In the genomic region with DNA sequence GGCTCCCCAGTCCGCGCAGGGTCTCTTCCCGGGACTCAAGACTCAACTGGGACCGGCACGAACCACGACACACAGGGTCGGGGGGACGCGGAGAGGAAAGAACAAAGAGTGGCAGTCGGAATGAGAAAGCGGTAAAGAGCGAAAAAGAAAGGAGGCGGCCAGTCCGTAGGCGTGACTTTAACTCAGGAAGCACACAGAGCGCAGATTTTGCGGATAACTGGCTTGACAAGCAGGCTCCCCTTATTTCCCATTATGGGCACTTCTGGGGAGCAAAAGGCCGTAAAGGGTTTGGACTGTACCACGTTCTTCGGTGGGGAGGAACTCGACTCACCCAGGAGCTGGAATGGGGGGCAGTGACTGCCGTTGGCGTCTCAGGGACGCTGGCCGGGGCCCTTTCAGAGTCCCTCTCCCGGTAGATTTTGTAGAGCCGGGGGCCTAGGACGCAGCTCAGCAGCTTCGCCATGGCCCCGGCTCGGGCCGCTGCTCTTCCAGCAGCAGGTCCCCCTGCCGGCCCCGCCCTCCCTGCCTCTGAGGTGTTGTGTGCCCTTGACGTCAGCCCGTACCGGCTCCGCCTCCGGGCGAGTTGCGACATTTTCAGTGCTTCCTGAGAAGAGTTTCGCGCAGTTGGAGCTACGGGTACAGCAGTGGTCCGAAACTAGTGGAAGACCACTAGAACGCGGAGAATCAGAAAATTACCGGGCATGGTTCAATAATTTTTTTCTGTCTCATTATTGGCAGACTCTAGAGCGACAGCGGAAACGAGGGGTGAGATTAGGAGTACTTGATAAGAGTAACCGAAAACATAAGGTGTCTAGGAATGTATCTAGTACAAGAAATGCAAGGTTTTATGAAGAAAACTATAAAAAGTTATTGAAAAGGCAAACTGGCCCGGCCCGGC, we compare ENCODE assay signal across 8 cellular contexts. TPM values are rescaled to one million over a fixed set of nuclear protein-coding genes. Genes with fewer than 3 reads are reported as not detected.
DNase-seq lines count a peak whose midpoint lies in the region; ATAC-seq and TF ChIP-seq lines count a peak whose summit lies in the region.

A gene (minus strand): TSS at position 506 of the 898 bp plus-strand sequence. CDS start 43 bp downstream, at position 463.

- no peak for TF ChIP-seq CTCF in GM13976 (IDR thresholded peaks at IDR 0.05; ENCODE audit: borderline replicate concordance, control extremely low read depth, extremely low read depth, insufficient read depth, missing control alignments)
- TF ChIP-seq CTCF in ascending aorta (IDR thresholded peaks at IDR 0.05) = no peak
- TF ChIP-seq CTCF in uterus (IDR thresholded peaks at IDR 0.05) = peak; percentile 6 to 24 (median 16)

- H3K27me3 ChIP-seq in ascending aorta (no peaks in the 10 kb centered on the region), right cardiac atrium (ENCODE audit: control insufficient read depth, insufficient read depth) (no peaks in the 10 kb centered on the region), uterus (no peaks in the 10 kb centered on the region)

- peak within 1 kb of the TSS; percentile 98 for H3K4me3 Mint-ChIP-seq in T-helper 2 cell treated with Interferon-gamma antibody and Interleukin-4, amounts not matched to agents 5 μg/mL and 100 μg/mL, for 36 hours

- H3K27ac ChIP-seq in ascending aorta = peak within 1 kb of the TSS; percentile 92 to 97
- H3K27ac ChIP-seq in right cardiac atrium (ENCODE audit: low read length) = peak within 1 kb of the TSS; percentile 98
- H3K27ac ChIP-seq in uterus = peak within 1 kb of the TSS; percentile 96 to 98

- peaks cover 19% of the 10 kb centered on the region for H3K36me3 Mint-ChIP-seq in T-helper 2 cell treated with Interferon-gamma antibody and Interleukin-4, amounts not matched to agents 5 μg/mL and 100 μg/mL, for 36 hours (ENCODE audit: low read depth)

- DNase-seq in GM13976 (ENCODE audit: low spot score) (peak; percentile 99), NCI-H1930 (lab: John Stamatoyannopoulos, UW) (peak; percentile 95), ascending aorta (ENCODE audit: low spot score in 2 of 2) (peak; percentile 97 to 100), right cardiac atrium (peak; percentile 99 to 100 (median 100)), pulmonary artery endothelial cell (ENCODE audit: low read depth, low spot score) (peak; percentile 96), uterus (peak; percentile 99)
- peak; percentile 95 for DNase-seq in T-helper 2 cell treated with Interferon-gamma antibody and Interleukin-4, amounts not matched to agents 5 μg/mL and 100 μg/mL, for 36 hours (ENCODE audit: low spot score)

- H3K4me1 Mint-ChIP-seq in T-helper 2 cell treated with Interferon-gamma antibody and Interleukin-4, amounts not matched to agents 5 μg/mL and 100 μg/mL, for 36 hours (ENCODE audit: low read depth) = peaks cover 16% of the 10 kb centered on the region

- ATAC-seq in HG02938 (IDR thresholded peaks at IDR 0.05; ENCODE audit: unreplicated experiment) (peak; percentile 62), right cardiac atrium (peak; percentile 98)

- in situ Hi-C loops in GM13976 (cut with MboI; ENCODE audit: low sequenced_read_pairs, unreplicated experiment) = no loop called here

- peak within 1 kb of the TSS; percentile 97 for H3K27ac Mint-ChIP-seq in T-helper 2 cell treated with Interferon-gamma antibody and Interleukin-4, amounts not matched to agents 5 μg/mL and 100 μg/mL, for 36 hours

- H3K4me3 ChIP-seq in ascending aorta (peak within 1 kb of the TSS; percentile 72 to 78), right cardiac atrium (ENCODE audit: low read length) (peak within 1 kb of the TSS; percentile 84), uterus (peak within 1 kb of the TSS; percentile 79 to 82)

- H3K9me3 ChIP-seq in ascending aorta (no peaks in the 10 kb centered on the region), right cardiac atrium (ENCODE audit: control insufficient read depth, low read length) (no peaks in the 10 kb centered on the region), uterus (no peaks in the 10 kb centered on the region)

- 1% methylated on average over 54 of the region's 54 CpGs for WGBS in right cardiac atrium

- H3K4me1 ChIP-seq in ascending aorta = peaks cover 13 to 21% of the 10 kb centered on the region in 2 donors
- H3K4me1 ChIP-seq in right cardiac atrium (ENCODE audit: control insufficient read depth, insufficient read depth, low read length) = peaks cover 7% of the 10 kb centered on the region
- H3K4me1 ChIP-seq in uterus = peaks cover 7 to 9% of the 10 kb centered on the region in 2 donors

- TF ChIP-seq POLR2A in uterus (IDR thresholded peaks at IDR 0.05) = peak; percentile 98 to 99

- H3K36me3 ChIP-seq in ascending aorta (peaks cover 12 to 20% of the 10 kb centered on the region in 2 donors), uterus (no peaks in the 10 kb centered on the region)

- intact Hi-C loops in ascending aorta (cut with DNase I) = loop anchor here (1.0 to 2.0 kb wide), 4 partner anchors 26 to 160 kb away; a partner anchor contains a TSS
- intact Hi-C loops in right cardiac atrium (cut with DNase I) = no loop called here
- intact Hi-C loops in uterus (cut with DNase I; ENCODE audit: low total_unique reads) = loop anchor here (5.0 kb wide), 1 partner anchor 936 kb away; no protein-coding TSS in a partner anchor

- H3K9me3 Mint-ChIP-seq in T-helper 2 cell treated with Interferon-gamma antibody and Interleukin-4, amounts not matched to agents 5 μg/mL and 100 μg/mL, for 36 hours = no peaks in the 10 kb centered on the region

- H3K27me3 Mint-ChIP-seq in T-helper 2 cell treated with Interferon-gamma antibody and Interleukin-4, amounts not matched to agents 5 μg/mL and 100 μg/mL, for 36 hours (ENCODE audit: low read depth) = peaks cover 2% of the 10 kb centered on the region

RNA-seq across cellular contexts. Expression of the gene that starts here (rescaled TPM):
- total RNA-seq in ascending aorta = 28.0 TPM
- 10 to 100 TPM; 28.4 to 37.0 (median 31.7) TPM for total RNA-seq in right cardiac atrium
- polyA plus RNA-seq in right cardiac atrium = 28.1 TPM
- 37.3 and 65.3 TPM in 2 replicates for total RNA-seq in pulmonary artery endothelial cell
- 10 to 100 TPM; 25.9 to 50.9 (median 37.9) TPM for total RNA-seq in uterus

Comparison
In these comparisons a context has a peak if more than half of its experiments do, and no peak if none do; other contexts are left out.
1. Peak in every context shown above with its lines: DNase-seq, ATAC-seq, H3K4me3 ChIP-seq and H3K27ac ChIP-seq.
2. CTCF ChIP-seq: peak in uterus (4 of 4); none in GM13976 (single experiment) and ascending aorta (0 of 3).
3. intact Hi-C loops: an anchor here in ascending aorta (1.0 to 2.0 kb wide) and uterus (5.0 kb wide); none called in right cardiac atrium.